Comparison of ENCODE assay signal across 8 cellular contexts in genomic region chr10:113169853-113170455, GRCh38.
A peak's percentile ranks its signal among the peaks of the same experiment; 100 is the strongest.
DNase-seq lines count a peak whose midpoint lies in the region; ATAC-seq and TF ChIP-seq lines count a peak whose summit lies in the region.

No MANE protein-coding gene starts in this region.

- POLR2A ChIA-PET in activated naive CD8-positive, alpha-beta T cell treated with anti-CD3 and anti-CD28 coated beads, Interleukin-2, amount 10 ng/mL, durations not matched to agents 7 days and 5 days (lab: Charles Lee): no interaction called here

- DNase-seq in activated naive CD8-positive, alpha-beta T cell treated with anti-CD3 and anti-CD28 coated beads, Interleukin-2, amount 10 ng/mL, durations not matched to agents 7 days and 5 days: no peak
- no peak for DNase-seq in stimulated activated naive CD4-positive, alpha-beta T cell treated with Interleukin-2 at 50 U/mL for 16 hours (lab: John Stamatoyannopoulos, UW)
- DNase-seq in NCI-H2196 treated with DMSO at 0.1 percent for 48 hours (lab: John Stamatoyannopoulos, UW; ENCODE audit: unreplicated experiment): no peak
- no peak for DNase-seq in ovary
- no peak for DNase-seq in prostate gland (ENCODE audit: low spot score)

- WGBS in ovary, 3 donors: 93 to 95% (median 94%) methylated on average over 14 of the region's 14 CpGs
- 87% methylated on average over 14 of the region's 14 CpGs for WGBS in prostate gland

- TF ChIP-seq CTCF in ovary (IDR thresholded peaks at IDR 0.05) (no peak), prostate gland (IDR thresholded peaks at IDR 0.05) (no peak)

- H3K27ac Mint-ChIP-seq in activated naive CD8-positive, alpha-beta T cell treated with anti-CD3 and anti-CD28 coated beads, Interleukin-2, amount 10 ng/mL, durations not matched to agents 7 days and 5 days: no peak overlapping the region

- H3K4me3 ChIP-seq in ovary: no peak overlapping the region
- no peak overlapping the region for H3K4me3 ChIP-seq in prostate gland

- H3K36me3 ChIP-seq in ovary (no peaks in the 10 kb centered on the region), prostate gland (no peaks in the 10 kb centered on the region)

- H3K9me3 Mint-ChIP-seq in activated naive CD8-positive, alpha-beta T cell treated with anti-CD3 and anti-CD28 coated beads, Interleukin-2, amount 10 ng/mL, durations not matched to agents 7 days and 5 days: no peaks in the 10 kb centered on the region

- H3K27ac ChIP-seq in ovary (no peak overlapping the region), prostate gland (no peak overlapping the region)

- ATAC-seq in GM18499 (IDR thresholded peaks at IDR 0.05; ENCODE audit: insufficient read depth, unreplicated experiment) (peak; percentile 91), GM19452 (IDR thresholded peaks at IDR 0.05; ENCODE audit: unreplicated experiment) (peak; percentile 96), HG03045 (IDR thresholded peaks at IDR 0.05; ENCODE audit: unreplicated experiment) (peak; percentile 68)
- ATAC-seq in activated naive CD8-positive, alpha-beta T cell treated with anti-CD3 and anti-CD28 coated beads, Interleukin-2, amount 10 ng/mL, durations not matched to agents 7 days and 5 days (ENCODE audit: low read depth): no peak

- H3K4me3 Mint-ChIP-seq in activated naive CD8-positive, alpha-beta T cell treated with anti-CD3 and anti-CD28 coated beads, Interleukin-2, amount 10 ng/mL, durations not matched to agents 7 days and 5 days: peak overlapping the region; percentile 28

- H3K27me3 ChIP-seq in ovary: no peaks in the 10 kb centered on the region
- no peaks in the 10 kb centered on the region for H3K27me3 ChIP-seq in prostate gland (replicated peaks; ENCODE audit: insufficient read depth)

- intact Hi-C loops in ovary (cut with DNase I) (no loop called here), prostate gland (cut with DNase I) (no loop called here)

- peaks cover 6% of the 10 kb centered on the region for H3K4me1 Mint-ChIP-seq in activated naive CD8-positive, alpha-beta T cell treated with anti-CD3 and anti-CD28 coated beads, Interleukin-2, amount 10 ng/mL, durations not matched to agents 7 days and 5 days

- no peak for TF ChIP-seq EP300 in ovary (IDR thresholded peaks at IDR 0.05)

- H3K27me3 Mint-ChIP-seq in activated naive CD8-positive, alpha-beta T cell treated with anti-CD3 and anti-CD28 coated beads, Interleukin-2, amount 10 ng/mL, durations not matched to agents 7 days and 5 days: peaks cover 5% of the 10 kb centered on the region

- no peaks in the 10 kb centered on the region for H3K9me3 ChIP-seq in ovary
- no peaks in the 10 kb centered on the region for H3K9me3 ChIP-seq in prostate gland

- no peaks in the 10 kb centered on the region for H3K36me3 Mint-ChIP-seq in activated naive CD8-positive, alpha-beta T cell treated with anti-CD3 and anti-CD28 coated beads, Interleukin-2, amount 10 ng/mL, durations not matched to agents 7 days and 5 days

- peaks cover 9% of the 10 kb centered on the region for H3K4me1 ChIP-seq in ovary (ENCODE audit: insufficient read depth)
- H3K4me1 ChIP-seq in prostate gland (replicated peaks): no peaks in the 10 kb centered on the region

- TF ChIP-seq POLR2A in ovary (IDR thresholded peaks at IDR 0.05) (no peak), prostate gland (IDR thresholded peaks at IDR 0.05) (no peak)
